Comparison of ENCODE assay signal across 1 cellular context in the genomic region with DNA sequence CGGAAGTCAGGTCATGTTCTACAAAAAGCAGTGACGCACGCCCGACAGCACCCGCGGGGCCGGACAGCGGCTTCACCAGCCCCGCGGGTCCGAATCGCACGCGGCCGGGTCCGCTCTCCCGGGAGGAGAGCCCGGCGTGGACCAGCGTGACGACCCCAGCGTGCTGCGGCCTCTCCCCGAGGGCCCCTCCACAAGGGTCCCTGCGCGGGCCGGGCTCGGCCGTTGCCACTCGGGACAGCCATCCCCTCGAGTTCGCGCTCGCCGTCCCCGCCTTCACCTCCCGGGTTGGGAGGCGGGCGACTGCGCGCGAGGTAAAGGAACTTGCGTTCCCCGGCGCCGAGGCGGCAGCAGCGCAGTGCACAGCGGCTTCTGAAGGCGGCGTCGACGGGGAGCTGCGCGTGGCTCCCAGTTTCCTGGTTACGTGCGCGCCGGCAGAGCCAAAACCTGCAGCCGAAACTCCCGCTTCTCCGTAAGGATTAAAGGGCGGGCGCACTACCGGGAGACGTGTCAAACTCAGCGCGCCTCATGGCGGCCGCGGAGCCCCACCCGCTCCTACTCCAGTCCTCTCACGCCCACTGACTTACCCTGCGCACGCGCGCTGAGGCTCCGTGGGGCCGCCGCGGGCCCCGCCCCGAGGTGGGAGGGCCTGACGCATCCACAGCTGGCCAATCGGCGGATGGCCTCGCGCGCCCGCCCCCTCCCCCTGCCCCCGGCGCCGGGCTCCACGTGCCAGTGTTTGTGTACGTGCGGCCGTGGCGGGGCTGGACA.
A peak's percentile ranks its signal among the peaks of the same experiment; 100 is the strongest.
TF ChIP-seq lines count a peak whose summit lies in the region.

No MANE protein-coding gene starts in this region.

TF ChIP-seq in A549, 52 proteins besides CTCF, POLR2A, EP300 and RAD21 (continued from another document):
- TF ChIP-seq, protein P1, sequence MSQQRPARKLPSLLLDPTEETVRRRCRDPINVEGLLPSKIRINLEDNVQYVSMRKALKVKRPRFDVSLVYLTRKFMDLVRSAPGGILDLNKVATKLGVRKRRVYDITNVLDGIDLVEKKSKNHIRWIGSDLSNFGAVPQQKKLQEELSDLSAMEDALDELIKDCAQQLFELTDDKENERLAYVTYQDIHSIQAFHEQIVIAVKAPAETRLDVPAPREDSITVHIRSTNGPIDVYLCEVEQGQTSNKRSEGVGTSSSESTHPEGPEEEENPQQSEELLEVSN (IDR thresholded peaks at IDR 0.05; ENCODE audit: borderline replicate concordance, low read depth), result peak; percentile 93
- TF ChIP-seq HMGXB4 (CRISPR knock-in tag; IDR thresholded peaks at IDR 0.05; ENCODE audit: borderline replicate concordance), result 0 out of 2 replicates have a peak, but pooled peaks have one; percentile 45
- TF ChIP-seq PHF8 (IDR thresholded peaks at IDR 0.05; ENCODE audit: borderline replicate concordance, low read depth), result peak; percentile 84; the same call in 1 of the 2 replicates
- no peak for TF ChIP-seq RFX5 (IDR thresholded peaks at IDR 0.05)
